10 cellular contexts compared by ENCODE assay signal in genomic region chr17:30345527-30346075, GRCh38. TPM values are rescaled to one million over a fixed set of nuclear protein-coding genes. Genes with fewer than 3 reads are reported as not detected.
A peak's percentile ranks its signal among the peaks of the same experiment; 100 is the strongest.
DNase-seq lines count a peak whose midpoint lies in the region; ATAC-seq, FAIRE-seq and TF ChIP-seq lines count a peak whose summit lies in the region.
"Had no signal": no experiment of that assay in that cellular context is flagged by ENCODE, and none has a peak within 500 bp of the region (broad histone marks: within the 10 kb centered on the region; RNA-seq: fewer than 3 reads in every experiment).

No MANE protein-coding gene starts in this region.

- no peaks in the 10 kb centered on the region for H3K27me3 Mint-ChIP-seq in activated naive CD8-positive, alpha-beta T cell treated with anti-CD3 and anti-CD28 coated beads for 36 hours

- H3K4me1 ChIP-seq in A549 (peaks cover 36% of the 10 kb centered on the region), neuronal stem cell (ENCODE audit: control insufficient read depth in 2 of 2, insufficient read depth in 1 of 2, low read depth in 1 of 2, low read length in 2 of 2) (peaks cover 3 to 13% of the 10 kb centered on the region in 2 donors)

- ATAC-seq in A549 (peak in 1 of 2 experiments; percentile 17; a peak in 2 of 6 replicates), HG03025 (IDR thresholded peaks at IDR 0.05; ENCODE audit: low FRiP score, unreplicated experiment) (no peak), GM21515 (IDR thresholded peaks at IDR 0.05; ENCODE audit: unreplicated experiment) (no peak), GM21528 (IDR thresholded peaks at IDR 0.05; ENCODE audit: low FRiP score, unreplicated experiment) (no peak), HG03175 (IDR thresholded peaks at IDR 0.05; ENCODE audit: unreplicated experiment) (no peak)

- no peak overlapping the region for H3K23ac ChIP-seq in neuronal stem cell (ENCODE audit: low read depth, low read length, poor library complexity)

- no peak overlapping the region for H2BK15ac ChIP-seq in neuronal stem cell (ENCODE audit: low read length)

- no peak overlapping the region for H3K9ac ChIP-seq in neuronal stem cell (ENCODE audit: low read depth, low read length, poor library complexity)

- peaks cover 15% of the 10 kb centered on the region for H3K4me1 Mint-ChIP-seq in activated naive CD8-positive, alpha-beta T cell treated with anti-CD3 and anti-CD28 coated beads for 36 hours

- no peak overlapping the region for H3K4ac ChIP-seq in neuronal stem cell (ENCODE audit: low read length)

- no peaks in the 10 kb centered on the region for H3K36me3 ChIP-seq in neuronal stem cell (replicated peaks in 1 of 2; ENCODE audit: control insufficient read depth in 2 of 2, insufficient read depth in 2 of 2, low read length in 2 of 2)

- H4K91ac ChIP-seq in neuronal stem cell (ENCODE audit: low read depth, low read length, poor library complexity): no peak overlapping the region

- TF ChIP-seq POLR2A in A549 (IDR thresholded peaks at IDR 0.05; ENCODE audit: low read length) (no peak), GM12891 (IDR thresholded peaks at IDR 0.05; ENCODE audit: low read depth, low read length) (no peak)

- H3K27ac Mint-ChIP-seq in activated naive CD8-positive, alpha-beta T cell treated with anti-CD3 and anti-CD28 coated beads for 36 hours: peak overlapping the region; percentile 42

- H2BK120ac ChIP-seq in neuronal stem cell (ENCODE audit: low read depth, low read length): no peak overlapping the region

- peak overlapping the region; percentile 6 for H2AFZ ChIP-seq in neuronal stem cell (ENCODE audit: low read length)

- H3K18ac ChIP-seq in neuronal stem cell (ENCODE audit: low read length): no peak overlapping the region

- no peak for TF ChIP-seq EP300 in A549 (IDR thresholded peaks at IDR 0.05)

- no peak overlapping the region for H4K8ac ChIP-seq in neuronal stem cell (ENCODE audit: low read depth, low read length)

- no peaks in the 10 kb centered on the region for H3K9me3 ChIP-seq in A549
- no peaks in the 10 kb centered on the region for H3K9me3 ChIP-seq in neuronal stem cell (replicated peaks in 1 of 2; ENCODE audit: control insufficient read depth in 2 of 2, insufficient read depth in 1 of 2, low read depth in 1 of 2, low read length in 2 of 2)

- DNase-seq in A549 (ENCODE audit: low read depth in 1 of 2, low spot score in 1 of 2) (no peak), GM12891 (ENCODE audit: insufficient read length, low spot score) (no peak), neuronal stem cell (ENCODE audit: low spot score) (no peak)
- peak; percentile 38 for DNase-seq in activated naive CD8-positive, alpha-beta T cell treated with anti-CD3 and anti-CD28 coated beads for 36 hours
- DNase-seq: DND-41 had no signal

- no peak overlapping the region for H2AK5ac ChIP-seq in neuronal stem cell (ENCODE audit: low read depth, low read length)

- FAIRE-seq in A549 (lab: Jason Lieb, UNC) (no peak), GM12891 (lab: Jason Lieb, UNC) (no peak)

- H3K4me3 Mint-ChIP-seq in activated naive CD8-positive, alpha-beta T cell treated with anti-CD3 and anti-CD28 coated beads for 36 hours: no peak overlapping the region

- H3K79me1 ChIP-seq in neuronal stem cell (ENCODE audit: low read depth, low read length): no peaks in the 10 kb centered on the region

- H3K27ac ChIP-seq in A549: peak overlapping the region; percentile 77 to 82
- H3K27ac ChIP-seq in neuronal stem cell (replicated peaks; ENCODE audit: low read length): no peak overlapping the region

- TF ChIP-seq CTCF in A549 (IDR thresholded peaks at IDR 0.05): no peak

- H3K36me3 Mint-ChIP-seq in activated naive CD8-positive, alpha-beta T cell treated with anti-CD3 and anti-CD28 coated beads for 36 hours: no peaks in the 10 kb centered on the region

- WGBS in A549 (ENCODE audit: missing lambda C conversion rate): 98% methylated on average over 4 of the region's 4 CpGs
- no CpG with 5 or more reads among the region's 4 CpGs for WGBS in neuronal stem cell (ENCODE audit: extremely low coverage in 2 of 2, insufficient read length in 2 of 2, insufficient replicate concordance in 1 of 2), 2 donors

- H3K4me3 ChIP-seq in A549 (no peak overlapping the region), neuronal stem cell (ENCODE audit: low read length in 2 of 2) (no peak overlapping the region)

- H3K27me3 ChIP-seq in neuronal stem cell (ENCODE audit: control insufficient read depth in 3 of 3, insufficient read depth in 3 of 3, low read depth in 1 of 3, low read length in 3 of 3): no peaks in the 10 kb centered on the region

- H2BK12ac ChIP-seq in neuronal stem cell (ENCODE audit: low read length): no peak overlapping the region

- no peak for TF ChIP-seq RAD21 in A549 (conservative IDR thresholded peaks at IDR 0.05 in 1 of 2, IDR thresholded peaks at IDR 0.05 in 1 of 2)

- H2BK5ac ChIP-seq in neuronal stem cell (ENCODE audit: low read length): no peak overlapping the region

- CTCF ChIA-PET in A549 (lab: Yijun Ruan, JAX): interaction anchor here (0.8 to 4.3 kb wide), 8 partner anchors 9 to 370 kb away, joined by 3 to 26 read pairs (median 4); no protein-coding TSS in a partner anchor

- no peak overlapping the region for H3K14ac ChIP-seq in neuronal stem cell (ENCODE audit: low read length)

- H3K9me3 Mint-ChIP-seq in activated naive CD8-positive, alpha-beta T cell treated with anti-CD3 and anti-CD28 coated beads for 36 hours: no peaks in the 10 kb centered on the region

- POLR2A ChIA-PET in A549 (lab: Yijun Ruan, JAX): interaction anchor here (1.0 to 1.5 kb wide), 2 partner anchors 24 to 131 kb away, joined by 3 read pairs; partner anchors contain the start of gene GOSR1

- peak overlapping the region; percentile 27 for H3K4me2 ChIP-seq in A549
- no peak overlapping the region for H3K4me2 ChIP-seq in neuronal stem cell (ENCODE audit: insufficient read depth, low read length, poor library complexity, severe bottlenecking)

TF ChIP-seq in A549, 52 proteins besides CTCF, POLR2A, EP300 and RAD21:
- no peak for TF ChIP-seq ZC3H11A (IDR thresholded peaks at IDR 0.05)
- TF ChIP-seq CHD2 (IDR thresholded peaks at IDR 0.05; ENCODE audit: low read length, partially characterized antibody): no peak

TF ChIP-seq in GM12891, 5 proteins besides CTCF, POLR2A, EP300 and RAD21:
- TF ChIP-seq POU2F2 (IDR thresholded peaks at IDR 0.05; ENCODE audit: low read depth, low read length) (peak; percentile 61; the same call in 1 of the 2 replicates), TAF1 (IDR thresholded peaks at IDR 0.05; ENCODE audit: low read depth, low read length) (no peak), POLR2AphosphoS5 (IDR thresholded peaks at IDR 0.05; ENCODE audit: low read depth, low read length) (no peak), PAX5 (IDR thresholded peaks at IDR 0.05; ENCODE audit: insufficient read depth, low read length, severe bottlenecking) (no peak), SPI1 (IDR thresholded peaks at IDR 0.05; ENCODE audit: low read depth, low read length) (peak; percentile 3; the same call in 1 of the 2 replicates)

RNA-seq across cellular contexts. Expression of gene TMIGD1, which starts 11.7 kb away (rescaled TPM):
- polyA plus RNA-seq in A549 (2011; rRNA removed) (not detected in 2 replicates), A549 (2017; fragmentation: RNase III; extraction: RNeasy Plus Mini Kit Qiagen cat#74134 plus additional on column Dnase treatment) (not detected in 3 replicates)
- not detected in 2 replicates for polyA plus RNA-seq in A549 (2012; cell fraction: cytosol; rRNA removed)
- polyA plus RNA-seq in A549 (2012; cell fraction: nucleus; rRNA removed): not detected in 2 replicates
- polyA minus RNA-seq in A549 (2011; rRNA and poly(A)+ RNA removed): not detected in 2 replicates
- not detected for polyA plus RNA-seq in GM12891 (2012; ENCODE audit: low read depth, missing spikeins)
- not detected for total RNA-seq in activated naive CD8-positive, alpha-beta T cell treated with anti-CD3 and anti-CD28 coated beads for 36 hours
- polyA plus RNA-seq in neuronal stem cell (2013, experiment 1 of 2): not detected
- not detected for polyA plus RNA-seq in neuronal stem cell (2013, experiment 2 of 2)
- total RNA-seq: LHCN-M2 had no signal

RNA-seq across cellular contexts. Expression of gene CPD, which starts 33.1 kb away (rescaled TPM):
- 83.3 and 97.2 TPM in 2 replicates for polyA plus RNA-seq in A549 (2011; rRNA removed)
- 7.0 TPM in 2 replicates for polyA plus RNA-seq in A549 (2012; cell fraction: cytosol; rRNA removed)
- 8.9 and 9.8 TPM in 2 replicates for polyA plus RNA-seq in A549 (2012; cell fraction: nucleus; rRNA removed)
- 22.4 to 27.7 TPM (median 26.9 TPM) in 3 replicates for polyA plus RNA-seq in A549 (2017; fragmentation: RNase III; extraction: RNeasy Plus Mini Kit Qiagen cat#74134 plus additional on column Dnase treatment)
- 125 and 150 TPM in 2 replicates for polyA minus RNA-seq in A549 (2011; rRNA and poly(A)+ RNA removed)
- 3.3 TPM for polyA plus RNA-seq in GM12891 (2012; ENCODE audit: low read depth, missing spikeins)
- total RNA-seq in activated naive CD8-positive, alpha-beta T cell treated with anti-CD3 and anti-CD28 coated beads for 36 hours: 10 to 100 TPM; 23.7 to 26.2 TPM
- 19.4 TPM for polyA plus RNA-seq in neuronal stem cell (2013, experiment 1 of 2)
- 19.5 TPM for polyA plus RNA-seq in neuronal stem cell (2013, experiment 2 of 2)

RNA-seq across cellular contexts. Expression of gene BLMH, which starts 53.9 kb away (rescaled TPM):
- 36.4 and 38.5 TPM in 2 replicates for polyA plus RNA-seq in A549 (2011; rRNA removed)
- 23.5 and 25.1 TPM in 2 replicates for polyA plus RNA-seq in A549 (2012; cell fraction: cytosol; rRNA removed)
- 34.7 and 44.2 TPM in 2 replicates for polyA plus RNA-seq in A549 (2012; cell fraction: nucleus; rRNA removed)
- polyA plus RNA-seq in A549 (2017; fragmentation: RNase III; extraction: RNeasy Plus Mini Kit Qiagen cat#74134 plus additional on column Dnase treatment): 61.5 to 66.4 TPM (median 62.7 TPM) in 3 replicates
- 21.5 and 33.7 TPM in 2 replicates for polyA minus RNA-seq in A549 (2011; rRNA and poly(A)+ RNA removed)
- polyA plus RNA-seq in GM12891 (2012; ENCODE audit: low read depth, missing spikeins): 32.9 TPM
- 10 to 100 TPM; 85.1 to 86.8 TPM for total RNA-seq in activated naive CD8-positive, alpha-beta T cell treated with anti-CD3 and anti-CD28 coated beads for 36 hours
- polyA plus RNA-seq in neuronal stem cell (2013, experiment 1 of 2): 63.0 TPM
- polyA plus RNA-seq in neuronal stem cell (2013, experiment 2 of 2): 62.7 TPM
